ENCODE assay signal across 9 cellular contexts in the genomic region with DNA sequence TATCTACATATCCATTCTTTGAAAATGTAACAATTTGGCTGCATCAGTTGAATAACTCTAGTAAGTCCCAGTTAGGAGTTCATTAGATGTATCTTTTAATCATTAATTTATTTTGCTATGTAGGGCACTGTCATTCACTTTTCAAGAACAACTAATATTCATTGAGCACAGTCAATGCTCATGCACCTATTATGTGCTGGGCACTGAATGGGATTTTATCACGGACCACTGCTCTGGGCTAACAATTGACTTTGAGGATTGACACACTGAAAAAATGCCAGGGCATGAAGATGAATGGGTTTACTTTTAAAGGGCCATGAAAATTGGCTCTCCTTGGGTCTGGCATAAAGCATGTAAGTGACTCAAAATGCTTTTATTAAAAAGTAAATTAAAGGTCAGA.
"Had no signal": no experiment of that assay in that cellular context is flagged by ENCODE, and none has a peak within 500 bp of the region (broad histone marks: within the 10 kb centered on the region; RNA-seq: fewer than 3 reads in every experiment).

No MANE protein-coding gene starts in this region.

- H2AFZ ChIP-seq: GM23338 had no signal

- H3K4me1 ChIP-seq: HAP-1 had no signal

- H3K4me3 ChIP-seq: GM23338, HAP-1, K562 had no signal

- H3K4me2 ChIP-seq: GM23338 had no signal

- H3K9me3 ChIP-seq: HAP-1 had no signal

- H3K36me3 ChIP-seq: HAP-1 had no signal

- ATAC-seq: GM23338, HCT116, K562 had no signal

- FAIRE-seq: H1, H54, HTR-8/SVneo, K562 had no signal

- DNase-seq: HFFc6, IMR-90 had no signal
